ENCODE assay signal across 19 cellular contexts in the genomic region with DNA sequence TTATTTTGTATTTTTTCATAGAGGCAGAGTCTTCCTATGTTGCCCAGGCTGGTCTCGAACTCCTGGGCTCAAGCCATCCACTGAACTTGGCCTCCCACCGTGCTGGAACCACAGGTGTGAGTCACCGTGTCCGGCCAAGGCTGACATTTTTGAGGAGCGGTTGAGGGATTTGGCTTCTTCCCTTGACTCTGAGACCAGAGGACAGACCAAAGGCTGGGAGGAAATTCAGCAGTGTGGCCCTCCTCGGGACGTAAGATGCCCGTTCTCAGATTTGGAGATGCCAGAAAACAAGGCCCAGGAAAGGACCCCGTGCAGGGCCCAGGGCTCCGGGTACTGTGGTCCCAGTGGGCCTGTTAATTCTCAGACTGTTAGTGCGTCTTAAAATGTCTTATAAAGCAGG.
DNase-seq lines count a peak whose midpoint lies in the region; ATAC-seq and TF ChIP-seq lines count a peak whose summit lies in the region.
"Had no signal": no experiment of that assay in that cellular context is flagged by ENCODE, and none has a peak within 500 bp of the region (broad histone marks: within the 10 kb centered on the region; RNA-seq: fewer than 3 reads in every experiment).

No MANE protein-coding gene starts in this region.

- no peaks in the 10 kb centered on the region for H3K4me1 Mint-ChIP-seq in activated CD8-positive, alpha-beta memory T cell treated with anti-CD3 and anti-CD28 coated beads, Interleukin-2, amount 10 ng/mL, durations not matched to agents 7 days and 5 days
- H3K4me1 Mint-ChIP-seq in glutamatergic neuron (ENCODE audit: low read depth, unreplicated experiment) = peaks cover 13% of the 10 kb centered on the region
- H3K4me1 Mint-ChIP-seq in type B pancreatic cell (ENCODE audit: unreplicated experiment) = peaks cover 5% of the 10 kb centered on the region
- H3K4me1 Mint-ChIP-seq in Calu3 (ENCODE audit: low read depth, unreplicated experiment) = no peaks in the 10 kb centered on the region

- no TSS peak for BruUV-seq in Calu3 (replicated peaks; lab: Mats Ljungman, UMichigan)

- 83 to 87% methylated on average over 11 of the region's 11 CpGs for WGBS in aorta, 2 donors
- 79 to 91% (median 82%) methylated on average over 11 of the region's 11 CpGs for WGBS in spleen, 5 donors

- H3K27me3 Mint-ChIP-seq in activated CD8-positive, alpha-beta memory T cell treated with anti-CD3 and anti-CD28 coated beads, Interleukin-2, amount 10 ng/mL, durations not matched to agents 7 days and 5 days = peaks cover 12% of the 10 kb centered on the region
- peaks cover 2% of the 10 kb centered on the region for H3K27me3 Mint-ChIP-seq in glutamatergic neuron (ENCODE audit: unreplicated experiment)
- peaks cover 1% of the 10 kb centered on the region for H3K27me3 Mint-ChIP-seq in type B pancreatic cell
- H3K27me3 Mint-ChIP-seq in Calu3 (ENCODE audit: unreplicated experiment) = peaks cover 28% of the 10 kb centered on the region

- H3K36me3 ChIP-seq in aorta (ENCODE audit: control insufficient read depth in 1 of 2, insufficient read depth in 2 of 2, low read length in 1 of 2) (no peaks in the 10 kb centered on the region), spleen (no peaks in the 10 kb centered on the region)
- H3K36me3 ChIP-seq: SJSA1 had no signal

- TF ChIP-seq CTCF in glutamatergic neuron (IDR thresholded peaks at IDR 0.05; ENCODE audit: partially characterized antibody, unreplicated experiment) (no peak), type B pancreatic cell (conservative IDR thresholded peaks at IDR 0.05) (no peak), Calu3 (IDR thresholded peaks at IDR 0.05; ENCODE audit: unreplicated experiment) (no peak), spleen (IDR thresholded peaks at IDR 0.05 in 8 of 11, conservative IDR thresholded peaks at IDR 0.05 in 3 of 11) (no peak)

- CTCF ChIA-PET in activated CD8-positive, alpha-beta memory T cell treated with anti-CD3 and anti-CD28 coated beads, Interleukin-2, amount 10 ng/mL, durations not matched to agents 7 days and 5 days (lab: Charles Lee) = no interaction called here
- CTCF ChIA-PET in Calu3 (lab: Charles Lee) = no interaction called here

- no peak overlapping the region for H3K4me3 Mint-ChIP-seq in activated CD8-positive, alpha-beta memory T cell treated with anti-CD3 and anti-CD28 coated beads, Interleukin-2, amount 10 ng/mL, durations not matched to agents 7 days and 5 days
- H3K4me3 Mint-ChIP-seq in glutamatergic neuron (ENCODE audit: unreplicated experiment) = no peak overlapping the region
- H3K4me3 Mint-ChIP-seq in type B pancreatic cell = no peak overlapping the region
- no peak overlapping the region for H3K4me3 Mint-ChIP-seq in Calu3 (ENCODE audit: low read depth, unreplicated experiment)
- H3K4me3 Mint-ChIP-seq: CD8-positive, alpha-beta T cell; HFFc6 had no signal

- no peaks in the 10 kb centered on the region for H3K27me3 ChIP-seq in aorta (ENCODE audit: control insufficient read depth in 1 of 2, insufficient read depth in 2 of 2, low read length in 1 of 2)
- H3K27me3 ChIP-seq in spleen (replicated peaks in 1 of 7) = peaks cover 0 to 23% (median 0%) of the 10 kb centered on the region in 7 donors

- TF ChIP-seq POLR2A in spleen (IDR thresholded peaks at IDR 0.05) = no peak

- H3K9me3 ChIP-seq in aorta (ENCODE audit: control insufficient read depth, low read length) (no peaks in the 10 kb centered on the region), spleen (no peaks in the 10 kb centered on the region)
- H3K9me3 ChIP-seq: SJSA1 had no signal

- H3K27ac ChIP-seq in aorta (ENCODE audit: low read depth in 1 of 2, low read length in 2 of 2) = no peak overlapping the region
- H3K27ac ChIP-seq in spleen = no peak overlapping the region
- H3K27ac ChIP-seq: 22Rv1, PC-9, SJSA1 had no signal

- no peak for ATAC-seq in activated CD8-positive, alpha-beta memory T cell treated with anti-CD3 and anti-CD28 coated beads, Interleukin-2, amount 10 ng/mL, durations not matched to agents 7 days and 5 days
- ATAC-seq in aorta (ENCODE audit: low FRiP score) = no peak
- ATAC-seq: CD8-positive, alpha-beta T cell had no signal

- H3K27ac Mint-ChIP-seq in activated CD8-positive, alpha-beta memory T cell treated with anti-CD3 and anti-CD28 coated beads, Interleukin-2, amount 10 ng/mL, durations not matched to agents 7 days and 5 days = no peak overlapping the region
- no peak overlapping the region for H3K27ac Mint-ChIP-seq in glutamatergic neuron (ENCODE audit: unreplicated experiment)
- no peak overlapping the region for H3K27ac Mint-ChIP-seq in type B pancreatic cell
- no peak overlapping the region for H3K27ac Mint-ChIP-seq in Calu3 (ENCODE audit: unreplicated experiment)
- H3K27ac Mint-ChIP-seq: CD8-positive, alpha-beta T cell; HFFc6 had no signal

- no peaks in the 10 kb centered on the region for H3K4me1 ChIP-seq in aorta (ENCODE audit: control insufficient read depth in 1 of 2, insufficient read depth in 2 of 2, low read length in 2 of 2)
- no peaks in the 10 kb centered on the region for H3K4me1 ChIP-seq in spleen
- H3K4me1 ChIP-seq: SJSA1 had no signal

- intact Hi-C loops in Calu3 (cut with micrococcal nuclease; ENCODE audit: unreplicated experiment) (no loop called here), aorta (cut with DNase I) (no loop called here), spleen (cut with DNase I; ENCODE audit: low total_unique reads) (no loop called here)

- no peaks in the 10 kb centered on the region for H3K9me3 Mint-ChIP-seq in activated CD8-positive, alpha-beta memory T cell treated with anti-CD3 and anti-CD28 coated beads, Interleukin-2, amount 10 ng/mL, durations not matched to agents 7 days and 5 days (ENCODE audit: low read depth)
- H3K9me3 Mint-ChIP-seq in glutamatergic neuron (ENCODE audit: unreplicated experiment) (peaks cover 8% of the 10 kb centered on the region), type B pancreatic cell (no peaks in the 10 kb centered on the region), Calu3 (ENCODE audit: low read depth, unreplicated experiment) (no peaks in the 10 kb centered on the region)
- H3K9me3 Mint-ChIP-seq: CD8-positive, alpha-beta T cell had no signal

- DNase-seq in activated CD8-positive, alpha-beta memory T cell treated with anti-CD3 and anti-CD28 coated beads, Interleukin-2, amount 10 ng/mL, durations not matched to agents 7 days and 5 days = peak; percentile 34
- DNase-seq in activated CD8-positive, alpha-beta memory T cell treated with anti-CD3 and anti-CD28 coated beads for 24 hours = no peak
- DNase-seq in M059J (ENCODE audit: low read depth) (peak; percentile 11), glutamatergic neuron (peak; percentile 6), type B pancreatic cell (ENCODE audit: extremely low spot score, unreplicated experiment) (peak; percentile 64), Calu3 (no peak), aorta (no peak), spleen (no peak)
- DNase-seq: CD8-positive, alpha-beta T cell; GF-D8; GOT3; HFFc6; KG1; NCI-H1105; NCI-H1694; NCI-H510A treated with DMSO at 0.1 percent for 48 hours; PC-9 had no signal

- H3K36me3 Mint-ChIP-seq in activated CD8-positive, alpha-beta memory T cell treated with anti-CD3 and anti-CD28 coated beads, Interleukin-2, amount 10 ng/mL, durations not matched to agents 7 days and 5 days = no peaks in the 10 kb centered on the region
- H3K36me3 Mint-ChIP-seq in glutamatergic neuron (ENCODE audit: unreplicated experiment) (no peaks in the 10 kb centered on the region), type B pancreatic cell (no peaks in the 10 kb centered on the region), Calu3 (ENCODE audit: insufficient read depth, unreplicated experiment) (no peaks in the 10 kb centered on the region)
- H3K36me3 Mint-ChIP-seq: CD8-positive, alpha-beta T cell had no signal

- H3K4me3 ChIP-seq in aorta (ENCODE audit: low read length in 2 of 2) = no peak overlapping the region
- no peak overlapping the region for H3K4me3 ChIP-seq in spleen
- H3K4me3 ChIP-seq: PC-9, SJSA1 had no signal

Comparison
In these comparisons a context has a peak if more than half of its experiments do, and no peak if none do; other contexts are left out.
1. DNase-seq: peak in activated CD8-positive, alpha-beta memory T cell treated with anti-CD3 and anti-CD28 coated beads, Interleukin-2, amount 10 ng/mL, durations not matched to agents 7 days and 5 days (single experiment), M059J (single experiment), glutamatergic neuron (single experiment) and type B pancreatic cell (single experiment); none in activated CD8-positive, alpha-beta memory T cell treated with anti-CD3 and anti-CD28 coated beads for 24 hours (single experiment), Calu3 (single experiment), aorta (0 of 2) and spleen (single experiment).